Comparison of ENCODE assay signal across 10 cellular contexts in genomic region chr17:76370261-76370993, GRCh38. TPM values are rescaled to one million over a fixed set of nuclear protein-coding genes. Genes with fewer than 3 reads are reported as not detected.
DNase-seq lines count a peak whose midpoint lies in the region; ATAC-seq and TF ChIP-seq lines count a peak whose summit lies in the region.
"Had no signal": no experiment of that assay in that cellular context is flagged by ENCODE, and none has a peak within 500 bp of the region (broad histone marks: within the 10 kb centered on the region; RNA-seq: fewer than 3 reads in every experiment).

No MANE protein-coding gene starts in this region.

- peak; percentile 94 for DNase-seq in AG08395 (ENCODE audit: low spot score)
- no peak for DNase-seq in LNCaP clone FGC (ENCODE audit: low read depth)
- DNase-seq in chondrocyte (ENCODE audit: low spot score) = no peak
- DNase-seq in lung microvascular endothelial cell (ENCODE audit: low read depth in 2 of 2) = peak; percentile 95 to 98
- no peak for DNase-seq in activated naive CD4-positive, alpha-beta T cell (lab: John Stamatoyannopoulos, UW)
- no peak for DNase-seq in NK-92 treated with Interleukin-12 subunit alpha and Interleukin-12 subunit beta, amount 100 ng/mL, for 24 hours (lab: John Stamatoyannopoulos, UW)
- DNase-seq: activated B cell treated with CpG ODN at 0.5 μM for 24 hours had no signal

- H3K4me1 Mint-ChIP-seq in chondrocyte (ENCODE audit: low read depth) = peaks cover 34% of the 10 kb centered on the region
- H3K4me1 Mint-ChIP-seq: activated B cell treated with CpG ODN at 0.5 μM for 24 hours, memory B cell had no signal

- ATAC-seq in HG02973 (IDR thresholded peaks at IDR 0.05; ENCODE audit: unreplicated experiment) (no peak), HG02798 (IDR thresholded peaks at IDR 0.05; ENCODE audit: poor library complexity, unreplicated experiment) (no peak)

- TF ChIP-seq CTCF in LNCaP clone FGC (IDR thresholded peaks at IDR 0.05; ENCODE audit: control insufficient read depth, extremely low read depth, insufficient read depth) (peak; percentile 22; the same call in 1 of the 2 replicates), chondrocyte (IDR thresholded peaks at IDR 0.05) (peak; percentile 77)

- no peaks in the 10 kb centered on the region for H3K27me3 Mint-ChIP-seq in chondrocyte (ENCODE audit: low read depth)

- no peaks in the 10 kb centered on the region for H3K9me3 Mint-ChIP-seq in chondrocyte (ENCODE audit: low read depth)
- H3K9me3 Mint-ChIP-seq: activated B cell treated with CpG ODN at 0.5 μM for 24 hours, memory B cell had no signal

- no peak overlapping the region for H3K4me3 ChIP-seq in LNCaP clone FGC (ENCODE audit: low read depth, low read length)

- peak overlapping the region; percentile 83 for H3K27ac Mint-ChIP-seq in chondrocyte (ENCODE audit: unreplicated experiment)
- H3K27ac Mint-ChIP-seq: activated B cell treated with CpG ODN at 0.5 μM for 24 hours, memory B cell had no signal

- H3K36me3 Mint-ChIP-seq in chondrocyte (ENCODE audit: low read depth) = no peaks in the 10 kb centered on the region
- H3K36me3 Mint-ChIP-seq: memory B cell had no signal

- no peak overlapping the region for H3K4me3 Mint-ChIP-seq in chondrocyte (ENCODE audit: unreplicated experiment)
- H3K4me3 Mint-ChIP-seq: activated B cell treated with CpG ODN at 0.5 μM for 24 hours, memory B cell had no signal

RNA-seq across cellular contexts. Expression of gene SPHK1, which starts 14.0 kb away (rescaled TPM):
- total RNA-seq in chondrocyte = 5.8 to 12.8 TPM (median 12.7 TPM) in 3 replicates
- 193 and 276 TPM in 2 replicates for total RNA-seq in lung microvascular endothelial cell

RNA-seq across cellular contexts. Expression of gene PRPSAP1, which starts 16.7 kb away (rescaled TPM):
- total RNA-seq in chondrocyte = 41.4 to 59.0 TPM (median 55.3 TPM) in 3 replicates
- total RNA-seq in lung microvascular endothelial cell = 69.7 and 103 TPM in 2 replicates

Comparison
In these comparisons a context has a peak if more than half of its experiments do, and no peak if none do; other contexts are left out.
1. DNase-seq: peak in AG08395 (single experiment) and lung microvascular endothelial cell (2 of 2); none in LNCaP clone FGC (single experiment), chondrocyte (single experiment), activated naive CD4-positive, alpha-beta T cell (0 of 4) and NK-92 treated with Interleukin-12 subunit alpha and Interleukin-12 subunit beta, amount 100 ng/mL, for 24 hours (single experiment).
2. RNA of gene SPHK1, which starts 14.0 kb away (total RNA-seq): 193 to 276 TPM in lung microvascular endothelial cell; 5.8 to 12.8 TPM in chondrocyte; every median in the first group is over 10 times any median in the second.